Comparison of ENCODE assay signal across 15 cellular contexts in the genomic region with DNA sequence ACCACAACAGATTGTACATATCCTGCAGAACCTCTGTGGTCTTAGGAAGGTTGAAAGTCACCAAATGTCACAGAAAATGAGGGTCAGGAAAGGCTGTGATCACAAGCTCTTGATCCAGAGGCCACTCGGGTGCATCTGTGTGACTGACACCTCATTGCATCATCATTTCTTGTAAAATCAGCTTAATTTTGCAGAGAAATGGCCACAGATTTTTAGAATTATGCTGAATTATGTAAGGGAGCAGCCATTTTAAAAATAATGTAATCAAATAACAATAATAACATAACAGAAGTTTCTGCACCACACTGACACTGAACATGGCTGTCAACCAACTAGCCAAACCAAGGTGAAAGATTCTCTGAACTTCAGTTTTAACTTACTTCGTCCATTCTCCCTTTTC. TPM values are rescaled to one million over a fixed set of nuclear protein-coding genes. Genes with fewer than 3 reads are reported as not detected.
A peak's percentile ranks its signal among the peaks of the same experiment; 100 is the strongest.
DNase-seq lines count a peak whose midpoint lies in the region; ATAC-seq and TF ChIP-seq lines count a peak whose summit lies in the region.
"Had no signal": no experiment of that assay in that cellular context is flagged by ENCODE, and none has a peak within 500 bp of the region (broad histone marks: within the 10 kb centered on the region; RNA-seq: fewer than 3 reads in every experiment).

No MANE protein-coding gene starts in this region.

- H3K27ac ChIP-seq in breast epithelium (no peak overlapping the region), subcutaneous abdominal adipose tissue (ENCODE audit: low read depth, low read length) (peak overlapping the region; percentile 93), aorta (ENCODE audit: low read depth in 1 of 2, low read length in 2 of 2) (no peak overlapping the region)
- H3K27ac ChIP-seq: BLaER1, colonic mucosa, lower lobe of right lung, upper lobe of right lung had no signal

- POLR2A ChIA-PET in MCF 10A (lab: Yijun Ruan, JAX) = interaction anchor here (0.5 to 2.0 kb wide), 8 partner anchors 19 to 718 kb away, joined by 3 to 14 read pairs (median 4); no protein-coding TSS in a partner anchor
- POLR2A ChIA-PET in T-cell (lab: Charles Lee) = interaction anchor here (0.6 to 0.8 kb wide), 4 partner anchors 11 to 168 kb away, joined by 3 to 6 read pairs (median 3); no protein-coding TSS in a partner anchor

- H3K4me3 ChIP-seq in breast epithelium = no peak overlapping the region
- H3K4me3 ChIP-seq in subcutaneous abdominal adipose tissue (ENCODE audit: low read depth in 1 of 5, low read length in 5 of 5) = peak overlapping the region in 1 of 5 donors; percentile 13
- H3K4me3 ChIP-seq in aorta (ENCODE audit: low read length in 2 of 2) = no peak overlapping the region
- H3K4me3 ChIP-seq: BLaER1, colonic mucosa, lower lobe of right lung, prostate gland, upper lobe of right lung had no signal

- peaks cover 54% of the 10 kb centered on the region for H3K4me1 Mint-ChIP-seq in MCF 10A (ENCODE audit: insufficient read depth, unreplicated experiment)
- H3K4me1 Mint-ChIP-seq in T-cell = peaks cover 55 to 78% (median 75%) of the 10 kb centered on the region in 3 donors

- ATAC-seq in T-cell (replicated peaks in 1 of 4) (no peak), GM19467 (IDR thresholded peaks at IDR 0.05; ENCODE audit: unreplicated experiment) (no peak), aorta (ENCODE audit: low FRiP score) (no peak)
- ATAC-seq: lower lobe of right lung, upper lobe of right lung had no signal

- H3K9me3 Mint-ChIP-seq in MCF 10A (ENCODE audit: unreplicated experiment) = no peaks in the 10 kb centered on the region
- no peaks in the 10 kb centered on the region for H3K9me3 Mint-ChIP-seq in T-cell

- TF ChIP-seq CTCF in MCF 10A (IDR thresholded peaks at IDR 0.05; ENCODE audit: unreplicated experiment) (no peak), breast epithelium (IDR thresholded peaks at IDR 0.05) (no peak)

- H3K36me3 Mint-ChIP-seq in MCF 10A (ENCODE audit: insufficient read depth, unreplicated experiment) (peaks cover 21% of the 10 kb centered on the region), T-cell (peaks cover 27% of the 10 kb centered on the region)

- H3K9me3 ChIP-seq in breast epithelium (no peaks in the 10 kb centered on the region), subcutaneous abdominal adipose tissue (ENCODE audit: control insufficient read depth in 5 of 5, low read length in 5 of 5) (no peaks in the 10 kb centered on the region), aorta (ENCODE audit: control insufficient read depth, low read length) (no peaks in the 10 kb centered on the region)
- H3K9me3 ChIP-seq: BLaER1, colonic mucosa, lower lobe of right lung, prostate gland, upper lobe of right lung had no signal

- peak overlapping the region in 1 of 5 donors; percentile 66 for H3K9ac ChIP-seq in subcutaneous abdominal adipose tissue (ENCODE audit: low read length in 5 of 5)
- H3K9ac ChIP-seq: BLaER1 had no signal

- BruUV-seq in MCF 10A (replicated peaks; lab: Mats Ljungman, UMichigan) = no TSS peak

- H3K4me3 Mint-ChIP-seq in MCF 10A (ENCODE audit: unreplicated experiment) = peak overlapping the region; percentile 82
- H3K4me3 Mint-ChIP-seq in T-cell = peak overlapping the region in 2 of 3 donors; percentile 17 to 31

- H3K27me3 ChIP-seq in breast epithelium (no peaks in the 10 kb centered on the region), subcutaneous abdominal adipose tissue (ENCODE audit: control insufficient read depth in 5 of 5, insufficient read depth in 4 of 5, low read length in 5 of 5) (no peaks in the 10 kb centered on the region), aorta (ENCODE audit: control insufficient read depth in 1 of 2, insufficient read depth in 2 of 2, low read length in 1 of 2) (no peaks in the 10 kb centered on the region)
- H3K27me3 ChIP-seq: BLaER1, colonic mucosa, upper lobe of right lung had no signal

- H3K27ac Mint-ChIP-seq in MCF 10A (ENCODE audit: low read depth, unreplicated experiment) (peak overlapping the region; percentile 64), T-cell (peak overlapping the region; percentile 77 to 79)

- H3K4me1 ChIP-seq in breast epithelium (peaks cover 0 to 4% of the 10 kb centered on the region in 2 donors), subcutaneous abdominal adipose tissue (ENCODE audit: control insufficient read depth in 5 of 5, insufficient read depth in 5 of 5, low read length in 5 of 5) (peaks cover 0 to 54% (median 28%) of the 10 kb centered on the region in 5 donors), aorta (ENCODE audit: control insufficient read depth in 1 of 2, insufficient read depth in 2 of 2, low read length in 2 of 2) (no peaks in the 10 kb centered on the region)
- H3K4me1 ChIP-seq: colonic mucosa had no signal

- no peak for TF ChIP-seq POLR2A in breast epithelium (IDR thresholded peaks at IDR 0.05)
- TF ChIP-seq POLR2A in erythroblast (IDR thresholded peaks at IDR 0.05; ENCODE audit: low read length) = no peak

- H3K36me3 ChIP-seq in breast epithelium (no peaks in the 10 kb centered on the region), subcutaneous abdominal adipose tissue (ENCODE audit: control insufficient read depth in 5 of 5, insufficient read depth in 5 of 5, low read length in 5 of 5) (peaks cover 0 to 2% (median 0%) of the 10 kb centered on the region in 5 donors), aorta (ENCODE audit: control insufficient read depth in 1 of 2, insufficient read depth in 2 of 2, low read length in 1 of 2) (no peaks in the 10 kb centered on the region)
- H3K36me3 ChIP-seq: colonic mucosa, lower lobe of right lung, prostate gland, upper lobe of right lung had no signal

- H3K27me3 Mint-ChIP-seq in MCF 10A (ENCODE audit: insufficient read depth, unreplicated experiment) (no peaks in the 10 kb centered on the region), T-cell (no peaks in the 10 kb centered on the region)

- DNase-seq in MCF 10A (ENCODE audit: unreplicated experiment) (no peak), breast epithelium (ENCODE audit: low spot score in 2 of 2) (no peak), T-cell (no peak), erythroblast (lab: John Stamatoyannopoulos, UW) (peak; percentile 26 to 69), iPS-NIHi11 (ENCODE audit: low spot score) (no peak), aorta (no peak)
- DNase-seq: colonic mucosa, foreskin melanocyte, lower lobe of right lung, NCI-H1694 treated with DMSO at 0.1 percent for 48 hours, upper lobe of right lung had no signal

- intact Hi-C loops in MCF 10A (cut with micrococcal nuclease) = loop anchor here (2.0 kb wide), 1 partner anchor 76 kb away; no protein-coding TSS in a partner anchor
- intact Hi-C loops in breast epithelium (cut with DNase I; ENCODE audit: low total_unique reads) = no loop called here
- intact Hi-C loops in aorta (cut with DNase I) = no loop called here

- CTCF ChIA-PET in MCF 10A (lab: Yijun Ruan, JAX) (interaction anchor here (0.6 to 1.4 kb wide), 5 partner anchors 9 to 37 kb away, joined by 3 to 5 read pairs (median 4); no protein-coding TSS in a partner anchor), T-cell (lab: Charles Lee) (interaction anchor here in 1 of 2 donors (1.6 kb wide), 1 partner anchor 84 kb away, joined by 4 read pairs; no protein-coding TSS in a partner anchor)

- 80 to 82% methylated on average over 2 of the region's 2 CpGs for WGBS in aorta, 2 donors

RNA-seq across cellular contexts. Expression of a gene that starts 3.0 kb away (rescaled TPM):
- 281 and 317 TPM in 2 replicates for total RNA-seq in MCF 10A (2022)
- 100 to 1,000 TPM in 2 of 3 donors, 10 to 100 TPM in 1; 88.2 to 145 (median 124) TPM for total RNA-seq in breast epithelium
- 10 to 100 TPM; 48.6 to 76.5 (median 66.4) TPM for total RNA-seq in T-cell
- total RNA-seq in aorta = 100 to 1,000 TPM; 136 TPM
- 100 to 1,000 TPM; 104 to 113 TPM for polyA plus RNA-seq in aorta

RNA-seq across cellular contexts. Expression of a gene that starts 32.5 kb away (rescaled TPM):
- total RNA-seq in MCF 10A (2022) = not detected in 2 replicates
- total RNA-seq in breast epithelium = not detected
- total RNA-seq in T-cell = not detected
- 1 to 10 TPM in 1 of 2 donors, not detected in 1; 1.3 TPM for total RNA-seq in aorta
- polyA plus RNA-seq in aorta = not detected
- total RNA-seq: lower lobe of right lung had no signal

Comparison
In these comparisons a context has a peak if more than half of its experiments do, and no peak if none do; other contexts are left out.
1. DNase-seq: peak in erythroblast (2 of 2); none in MCF 10A (single experiment), breast epithelium (0 of 2), T-cell (0 of 34), iPS-NIHi11 (single experiment) and aorta (0 of 2).